In genomic region chr2:37679072-37679695, GRCh38 we compare ENCODE assay signal across 28 cellular contexts. TPM values are rescaled to one million over a fixed set of nuclear protein-coding genes. Genes with fewer than 3 reads are reported as not detected.
DNase-seq lines count a peak whose midpoint lies in the region; ATAC-seq and TF ChIP-seq lines count a peak whose summit lies in the region.
"Had no signal": no experiment of that assay in that cellular context is flagged by ENCODE, and none has a peak within 500 bp of the region (broad histone marks: within the 10 kb centered on the region; RNA-seq: fewer than 3 reads in every experiment).

No MANE protein-coding gene starts in this region.

- H2AFZ ChIP-seq in MM.1S (ENCODE audit: low read length), result no peak overlapping the region

- H3K4me3 ChIP-seq in MM.1S (ENCODE audit: low read length) (no peak overlapping the region), mucosa of descending colon (no peak overlapping the region), lower leg skin (ENCODE audit: low read depth, poor library complexity, severe bottlenecking) (no peak overlapping the region)
- H3K4me3 ChIP-seq: adrenal gland; BLaER1 treated with 17β-estradiol and CSF1 and Interleukin-3, amounts not matched to agents 10 nM and 100 nM; ovary; right atrium auricular region; thoracic aorta had no signal

- H3K27me3 ChIP-seq in MM.1S (replicated peaks; ENCODE audit: insufficient read depth, low read length), result no peaks in the 10 kb centered on the region
- H3K27me3 ChIP-seq: adrenal gland; BLaER1 treated with 17β-estradiol and CSF1 and Interleukin-3, amounts not matched to agents 10 nM and 100 nM; foreskin keratinocyte; ovary; right atrium auricular region had no signal

- H3K4me1 ChIP-seq in MM.1S (ENCODE audit: low read length) (peaks cover 18% of the 10 kb centered on the region), mucosa of descending colon (ENCODE audit: low read depth) (peaks cover 16% of the 10 kb centered on the region)
- H3K4me1 ChIP-seq: adrenal gland, right atrium auricular region had no signal

- peak overlapping the region; percentile 8; the same call in 1 of the 2 replicates for H3K4me2 ChIP-seq in MM.1S (ENCODE audit: low read depth, low read length)
- H3K4me2 ChIP-seq: BLaER1 treated with 17β-estradiol and CSF1 and Interleukin-3, amounts not matched to agents 10 nM and 100 nM had no signal

- no peaks in the 10 kb centered on the region for H4K20me1 ChIP-seq in MM.1S (ENCODE audit: insufficient read depth, low read length)
- H4K20me1 ChIP-seq: BLaER1 treated with 17β-estradiol and CSF1 and Interleukin-3, amounts not matched to agents 10 nM and 100 nM had no signal

- H3K4me1 Mint-ChIP-seq in CD14-positive monocyte, result peaks cover 44% of the 10 kb centered on the region

- no peak for TF ChIP-seq POLR2A in lower leg skin (IDR thresholded peaks at IDR 0.05)

- H3K9me3 ChIP-seq in MM.1S (replicated peaks; ENCODE audit: insufficient read depth, low read length), result no peaks in the 10 kb centered on the region
- no peaks in the 10 kb centered on the region for H3K9me3 ChIP-seq in mucosa of descending colon
- H3K9me3 ChIP-seq: adrenal gland, ovary, right atrium auricular region, thoracic aorta had no signal

- H3K9ac ChIP-seq in MM.1S (ENCODE audit: low read length), result no peak overlapping the region
- H3K9ac ChIP-seq: BLaER1 treated with 17β-estradiol and CSF1 and Interleukin-3, amounts not matched to agents 10 nM and 100 nM had no signal

- peak; percentile 85 for ATAC-seq in mucosa of descending colon
- ATAC-seq: activated T-cell treated with anti-CD3 and anti-CD28 coated beads, Interleukin-2, amount 50 U/mL, for 72 hours; foreskin keratinocyte; SK-N-SH treated with all-trans-retinoic acid at 6 μM for 48 hours had no signal

- H3K79me2 ChIP-seq in MM.1S (ENCODE audit: low read length), result no peaks in the 10 kb centered on the region

- peaks cover 0 to 4% (median 0%) of the 10 kb centered on the region in 7 donors for H3K9me3 Mint-ChIP-seq in CD14-positive monocyte
- H3K9me3 Mint-ChIP-seq: nephron had no signal

- no peaks in the 10 kb centered on the region for H3K9me2 ChIP-seq in MM.1S (replicated peaks; ENCODE audit: insufficient read depth, low read length)

- H3K36me3 ChIP-seq in MM.1S (replicated peaks; ENCODE audit: insufficient read depth, low read length), result no peaks in the 10 kb centered on the region
- no peaks in the 10 kb centered on the region for H3K36me3 ChIP-seq in mucosa of descending colon (ENCODE audit: low read depth)
- H3K36me3 ChIP-seq: adrenal gland; BLaER1 treated with 17β-estradiol and CSF1 and Interleukin-3, amounts not matched to agents 10 nM and 100 nM; ovary; right atrium auricular region; thoracic aorta had no signal

- H3K27me3 Mint-ChIP-seq in CD14-positive monocyte (ENCODE audit: low read depth in 3 of 3), result peaks cover 0 to 1% (median 0%) of the 10 kb centered on the region in 3 donors

- intact Hi-C loops in mucosa of descending colon (cut with DNase I, micrococcal nuclease), result loop anchor here in 1 of 2 donors (10.0 kb wide), 1 partner anchor 106 kb away; no protein-coding TSS in a partner anchor
- intact Hi-C loops in CD14-positive monocyte (cut with micrococcal nuclease), result loop anchor here in 1 of 2 donors (10.0 kb wide), 1 partner anchor 86 kb away; no protein-coding TSS in a partner anchor
- intact Hi-C loops in lower leg skin (cut with DNase I; ENCODE audit: low total_unique reads), result no loop called here

- H3F3A ChIP-seq in MM.1S (ENCODE audit: insufficient read depth, low read length), result peaks cover 11% of the 10 kb centered on the region; the same call in 1 of the 2 replicates

- H3K4me3 Mint-ChIP-seq in CD14-positive monocyte, result no peak overlapping the region
- H3K4me3 Mint-ChIP-seq: activated CD4-positive, alpha-beta T cell treated with anti-CD3 and anti-CD28 coated beads, Interleukin-2, amount 10 ng/mL, durations not matched to agents 24 days and 14 days; activated T-cell treated with anti-CD3 and anti-CD28 coated beads, Interleukin-2, amount 50 U/mL, for 72 hours; brain; nephron had no signal

- peaks cover 0 to 3% of the 10 kb centered on the region in 2 donors for H3K36me3 Mint-ChIP-seq in CD14-positive monocyte
- H3K36me3 Mint-ChIP-seq: brain had no signal

- no peak overlapping the region for H3K27ac Mint-ChIP-seq in CD14-positive monocyte
- H3K27ac Mint-ChIP-seq: activated CD4-positive, alpha-beta T cell treated with anti-CD3 and anti-CD28 coated beads, Interleukin-2, amount 10 ng/mL, durations not matched to agents 24 days and 14 days; activated T-cell treated with anti-CD3 and anti-CD28 coated beads, Interleukin-2, amount 50 U/mL, for 72 hours; brain; nephron had no signal

- DNase-seq in DMS53 (lab: John Stamatoyannopoulos, UW), result peak; percentile 91
- DNase-seq in MM.1S, result peak; percentile 75
- DNase-seq in SHP77 (lab: John Stamatoyannopoulos, UW), result peak; percentile 69 to 79
- peak in 1 of 3 donors; percentile 25 for DNase-seq in mucosa of descending colon
- no peak for DNase-seq in CD14-positive monocyte (ENCODE audit: low spot score)
- DNase-seq in lower leg skin (ENCODE audit: low spot score in 2 of 2), result no peak
- no peak for DNase-seq in dermis blood vessel endothelial cell
- no peak for DNase-seq in NCI-H526 (lab: John Stamatoyannopoulos, UW)
- DNase-seq: activated CD4-positive, alpha-beta T cell treated with anti-CD3 and anti-CD28 coated beads, Interleukin-2, amount 10 ng/mL, durations not matched to agents 24 days and 14 days; activated naive CD4-positive, alpha-beta T cell treated with Interleukin-2 at 50 U/mL for 16 hours; activated T-cell treated with anti-CD3 and anti-CD28 coated beads, Interleukin-2, amount 50 U/mL, for 72 hours; adrenal gland; effector CD8-positive, alpha-beta T cell; foreskin keratinocyte; GDM1; KBM-7; midbrain; NCI-H187; ovary; RPMI8226; stimulated activated CD4-positive, alpha-beta T cell treated with anti-CD3 and anti-CD28 coated beads, Interleukin-4, amount 100 ng/mL, for 1 hour; stimulated activated naive CD4-positive, alpha-beta T cell had no signal

- peak overlapping the region; percentile 55; the same call in 1 of the 2 replicates for H3K27ac ChIP-seq in MM.1S (ENCODE audit: low read length)
- H3K27ac ChIP-seq: adrenal gland; BLaER1 treated with 17β-estradiol and CSF1 and Interleukin-3, amounts not matched to agents 10 nM and 100 nM; foreskin keratinocyte; ovary; right atrium auricular region; thoracic aorta had no signal

- WGBS in lower leg skin, 2 donors, result 68 to 100% methylated on average over 2 of the region's 2 CpGs

- TF ChIP-seq CTCF in MM.1S (IDR thresholded peaks at IDR 0.05; ENCODE audit: low read length) (no peak), mucosa of descending colon (IDR thresholded peaks at IDR 0.05) (no peak), CD14-positive monocyte (IDR thresholded peaks at IDR 0.05) (no peak), lower leg skin (IDR thresholded peaks at IDR 0.05) (no peak)

RNA-seq across cellular contexts. Expression of gene CDC42EP3, which starts 7.7 kb away (rescaled TPM):
- total RNA-seq in mucosa of descending colon (10 to 100 TPM; 27.9 to 67.0 (median 30.1) TPM), lower leg skin (10 to 100 TPM; 14.0 to 42.6 (median 28.7) TPM), dermis blood vessel endothelial cell (21.3 and 29.1 TPM in 2 replicates)
- 100 to 1,000 TPM; 249 to 272 TPM for polyA plus RNA-seq in CD14-positive monocyte

Comparison
In these comparisons a context has a peak if more than half of its experiments do, and no peak if none do; other contexts are left out.
1. DNase-seq: peak in DMS53 (single experiment), MM.1S (single experiment) and SHP77 (2 of 2); none in CD14-positive monocyte (single experiment), lower leg skin (0 of 2), dermis blood vessel endothelial cell (single experiment) and NCI-H526 (0 of 2).